ENCODE assay signal across 15 cellular contexts in genomic region chr1:76948846-76949245, GRCh38.
A peak's percentile ranks its signal among the peaks of the same experiment; 100 is the strongest.
DNase-seq lines count a peak whose midpoint lies in the region; ATAC-seq, FAIRE-seq and TF ChIP-seq lines count a peak whose summit lies in the region.
"Had no signal": no experiment of that assay in that cellular context is flagged by ENCODE, and none has a peak within 500 bp of the region (broad histone marks: within the 10 kb centered on the region; RNA-seq: fewer than 3 reads in every experiment).

No MANE protein-coding gene starts in this region.

- H3K4me3 ChIP-seq in ACC112 (ENCODE audit: low read depth, low read length) = no peak overlapping the region
- H3K4me3 ChIP-seq in GM12878 = no peak overlapping the region
- H3K4me3 ChIP-seq in endodermal cell (ENCODE audit: low read length) = no peak overlapping the region
- H3K4me3 ChIP-seq: K562 had no signal

- H3K9me3 ChIP-seq in GM12878 (replicated peaks; ENCODE audit: control insufficient read depth, insufficient read depth, low read length) (no peaks in the 10 kb centered on the region), endodermal cell (ENCODE audit: control insufficient read depth, low read length) (no peaks in the 10 kb centered on the region)

- H3K27ac ChIP-seq in ACC112 (ENCODE audit: low read depth, low read length) = peak overlapping the region; percentile 70
- no peak overlapping the region for H3K27ac ChIP-seq in GM12878 (ENCODE audit: control insufficient read depth, insufficient read depth)
- no peak overlapping the region for H3K27ac ChIP-seq in endodermal cell (ENCODE audit: low read depth, low read length)

- no peak overlapping the region for H3K4me2 ChIP-seq in GM12878 (ENCODE audit: control insufficient read depth, insufficient read depth)

- H3K36me3 ChIP-seq in ACC112 (ENCODE audit: insufficient read depth, low read length) (no peaks in the 10 kb centered on the region), GM12878 (ENCODE audit: control insufficient read depth in 2 of 2, insufficient read depth in 2 of 2, low read length in 1 of 2) (no peaks in the 10 kb centered on the region), endodermal cell (ENCODE audit: control insufficient read depth, insufficient read depth, low read length) (no peaks in the 10 kb centered on the region)

- peaks cover 2% of the 10 kb centered on the region for H3K36me3 Mint-ChIP-seq in neural crest cell (ENCODE audit: low read depth)
- H3K36me3 Mint-ChIP-seq in endodermal cell (ENCODE audit: low read depth) = no peaks in the 10 kb centered on the region

- intact Hi-C loops in GM12878 (cut with micrococcal nuclease; ENCODE audit: unreplicated experiment) (no loop called here), posterior vena cava (cut with DNase I) (no loop called here)

- H3K79me2 ChIP-seq in ACC112 (ENCODE audit: control insufficient read depth, insufficient read depth, low read length, unreplicated experiment) (no peaks in the 10 kb centered on the region), GM12878 (ENCODE audit: control insufficient read depth, insufficient read depth, low read length) (no peaks in the 10 kb centered on the region)

- peaks cover 9% of the 10 kb centered on the region for H3K4me1 Mint-ChIP-seq in neural crest cell
- peaks cover 14% of the 10 kb centered on the region for H3K4me1 Mint-ChIP-seq in endodermal cell

- H3K9ac ChIP-seq in GM12878 (ENCODE audit: control insufficient read depth, insufficient read depth, low read length) (no peak overlapping the region), endodermal cell (ENCODE audit: extremely low read depth, low read length, poor library complexity, severe bottlenecking) (no peak overlapping the region)

- ATAC-seq in HG03175 (IDR thresholded peaks at IDR 0.05; ENCODE audit: unreplicated experiment) (peak; percentile 45), GM12878 (peak; percentile 61)
- ATAC-seq: K562 had no signal

- no peak for TF ChIP-seq RAD21 in GM12878 (IDR thresholded peaks at IDR 0.05; ENCODE audit: insufficient read depth, low read depth, low read length)

- in situ Hi-C loops in GM12878 (cut with MboI) = no loop called here

- TF ChIP-seq EP300 in GM12878 (IDR thresholded peaks at IDR 0.05; ENCODE audit: borderline replicate concordance in 1 of 2, control insufficient read depth in 1 of 2, low read depth in 2 of 2, low read length in 2 of 2) = no peak

- H3K4me3 Mint-ChIP-seq in neural crest cell (no peak overlapping the region), endodermal cell (no peak overlapping the region)

- H3K9me3 Mint-ChIP-seq in neural crest cell (no peaks in the 10 kb centered on the region), endodermal cell (no peaks in the 10 kb centered on the region)

- no peaks in the 10 kb centered on the region for H3K27me3 ChIP-seq in ACC112 (ENCODE audit: insufficient read depth, low read length)
- 0 out of 4 replicates have a peak, but pooled peaks cover 0 to 1% of the 10 kb centered on the region in 2 experiments for H3K27me3 ChIP-seq in GM12878 (replicated peaks in 1 of 2; ENCODE audit: control insufficient read depth in 2 of 2, insufficient read depth in 2 of 2, low read length in 1 of 2)
- H3K27me3 ChIP-seq in endodermal cell (ENCODE audit: control insufficient read depth, insufficient read depth, low read length, poor library complexity, severe bottlenecking) = no peaks in the 10 kb centered on the region

- CTCF ChIA-PET in GM12878 (lab: Yijun Ruan, JAX) = interaction anchor here (0.9 to 6.5 kb wide), 11 partner anchors 9 to 177 kb away, joined by 3 to 47 read pairs (median 4); no protein-coding TSS in a partner anchor

- H3K4me1 ChIP-seq in ACC112 (ENCODE audit: control insufficient read depth, insufficient read depth, low read length, unreplicated experiment) (peaks cover 45% of the 10 kb centered on the region), GM12878 (ENCODE audit: control insufficient read depth, insufficient read depth, low read length) (no peaks in the 10 kb centered on the region), endodermal cell (ENCODE audit: control insufficient read depth, insufficient read depth, low read length) (no peaks in the 10 kb centered on the region)

- no peaks in the 10 kb centered on the region for H3K27me3 Mint-ChIP-seq in neural crest cell (ENCODE audit: low read depth)
- no peaks in the 10 kb centered on the region for H3K27me3 Mint-ChIP-seq in endodermal cell (ENCODE audit: insufficient read depth)

- BruUV-seq in GM12878 (replicated peaks; lab: Mats Ljungman, UMichigan) = no TSS peak

- H2AFZ ChIP-seq in ACC112 (ENCODE audit: low read length, unreplicated experiment) (no peak overlapping the region), GM12878 (ENCODE audit: control insufficient read depth, low read depth, low read length) (no peak overlapping the region)

- peak overlapping the region; percentile 46 for H3K27ac Mint-ChIP-seq in neural crest cell (ENCODE audit: unreplicated experiment)
- H3K27ac Mint-ChIP-seq in endodermal cell = no peak overlapping the region

- no peak for TF ChIP-seq POLR2A in GM12878 (IDR thresholded peaks at IDR 0.05; ENCODE audit: low read depth, low read length)

- DNase-seq in GM12878 (ENCODE audit: low read depth, low spot score) (no peak), neural crest cell (ENCODE audit: low read depth, low spot score) (no peak), endodermal cell (no peak), amniotic stem cell (lab: John Stamatoyannopoulos, UW) (no peak), posterior vena cava (ENCODE audit: low spot score) (no peak)
- DNase-seq: C1 segment of cervical spinal cord, H7, NCI-H146, NCI-H2081, NCI-H510A, NCI-H82 had no signal

- POLR2A ChIA-PET in GM12878 (lab: Charles Lee) = interaction anchor here (0.5 to 6.3 kb wide), 9 partner anchors 9 to 1107 kb away, joined by 3 to 54 read pairs (median 4); no protein-coding TSS in a partner anchor

- RAD21 ChIA-PET in GM12878 (lab: Charles Lee; ENCODE audit: unreplicated experiment) = interaction anchor here (0.6 to 7.3 kb wide), 17 partner anchors 12 to 877 kb away, joined by 3 to 117 read pairs (median 4); no protein-coding TSS in a partner anchor

- H4K20me1 ChIP-seq in GM12878 (ENCODE audit: control insufficient read depth, insufficient read depth) = no peaks in the 10 kb centered on the region

- SMC1A ChIA-PET in GM12878 (lab: Charles Lee; ENCODE audit: uncharacterized antibody, unreplicated experiment) = interaction anchor here (0.9 to 11.0 kb wide), 22 partner anchors 9 to 965 kb away, joined by 3 to 215 read pairs (median 6); no protein-coding TSS in a partner anchor

- TF ChIP-seq CTCF in GM12878 (IDR thresholded peaks at IDR 0.05 in 2 of 3, conservative IDR thresholded peaks at IDR 0.05 in 1 of 3; ENCODE audit: control insufficient read depth in 2 of 3, extremely low read depth in 1 of 3, insufficient read depth in 1 of 3, low read depth in 3 of 3, low read length in 3 of 3) (no peak), neural crest cell (conservative IDR thresholded peaks at IDR 0.05) (no peak), endodermal cell (conservative IDR thresholded peaks at IDR 0.05) (no peak)

- FAIRE-seq in GM12878 (lab: Jason Lieb, UNC) = no peak
- FAIRE-seq: A204.1, K562 had no signal

TF ChIP-seq in GM12878, 131 proteins besides CTCF, POLR2A, EP300 and RAD21:
- TF ChIP-seq ZNF207 (IDR thresholded peaks at IDR 0.05; ENCODE audit: borderline replicate concordance) = no peak
- TF ChIP-seq SMARCA5 (IDR thresholded peaks at IDR 0.05) = no peak
- no peak for TF ChIP-seq ZBED1 (IDR thresholded peaks at IDR 0.05; ENCODE audit: borderline replicate concordance)
- TF ChIP-seq SIN3A (IDR thresholded peaks at IDR 0.05; ENCODE audit: low read depth, low read length) = no peak
